Comparison of ENCODE assay signal across 11 cellular contexts in the genomic region with DNA sequence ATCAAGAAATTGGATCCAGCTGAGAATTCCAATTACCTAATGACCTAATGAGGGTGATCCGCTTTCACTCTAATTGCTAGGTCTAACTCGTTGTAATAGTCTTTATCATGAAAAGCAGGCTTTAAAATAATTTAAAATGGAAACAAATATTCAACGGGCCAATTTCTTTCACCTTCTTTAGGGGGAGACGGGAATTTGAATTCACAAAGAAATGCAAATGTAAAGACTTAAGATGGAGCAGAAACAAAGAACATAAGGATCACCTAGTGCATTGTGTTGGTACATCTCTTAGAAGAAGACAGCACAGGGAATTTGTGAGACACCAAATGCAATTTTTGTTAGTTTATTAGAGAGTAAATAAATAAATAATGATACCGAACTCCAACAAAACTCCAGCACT. TPM values are rescaled to one million over a fixed set of nuclear protein-coding genes. Genes with fewer than 3 reads are reported as not detected.
A peak's percentile ranks its signal among the peaks of the same experiment; 100 is the strongest.
DNase-seq lines count a peak whose midpoint lies in the region; ATAC-seq and TF ChIP-seq lines count a peak whose summit lies in the region.
"Had no signal": no experiment of that assay in that cellular context is flagged by ENCODE, and none has a peak within 500 bp of the region (broad histone marks: within the 10 kb centered on the region; RNA-seq: fewer than 3 reads in every experiment).

No MANE protein-coding gene starts in this region.

- H3K9me3 ChIP-seq in H9 (ENCODE audit: control insufficient read depth, low read depth, low read length): no peaks in the 10 kb centered on the region
- H3K9me3 ChIP-seq in iPS-15b (ENCODE audit: control insufficient read depth, insufficient read depth, low read length): no peaks in the 10 kb centered on the region
- H3K9me3 ChIP-seq in gastrocnemius medialis: no peaks in the 10 kb centered on the region

- peak overlapping the region; percentile 68 for H3K9ac ChIP-seq in H9 (ENCODE audit: extremely low read depth, insufficient read length, low read length)
- no peak overlapping the region for H3K9ac ChIP-seq in iPS-15b (ENCODE audit: low read depth, low read length)

- intact Hi-C loops in gastrocnemius medialis (cut with DNase I; ENCODE audit: low total_unique reads): no loop called here

- H2BK5ac ChIP-seq in H9 (ENCODE audit: insufficient read length, low read length): no peak overlapping the region

- peak overlapping the region; percentile 43 for H3K4me3 ChIP-seq in iPS-15b (ENCODE audit: low read depth, low read length)
- H3K4me3 ChIP-seq in gastrocnemius medialis: peak overlapping the region; percentile 56 to 79 (median 74)

- H3K14ac ChIP-seq in H9 (ENCODE audit: insufficient read depth, low read length): no peak overlapping the region

- H3K27me3 ChIP-seq in H9 (ENCODE audit: insufficient read depth, low read length) (no peaks in the 10 kb centered on the region), iPS-15b (ENCODE audit: control insufficient read depth, insufficient read depth, low read length) (no peaks in the 10 kb centered on the region), gastrocnemius medialis (peaks cover 0 to 30% (median 0%) of the 10 kb centered on the region in 3 donors)

- DNase-seq in H9 (no peak), NCI-H69 (lab: John Stamatoyannopoulos, UW) (peak; percentile 47), gastrocnemius medialis (no peak), GDM1 (lab: John Stamatoyannopoulos, UW) (no peak), NCI-H2107 (lab: John Stamatoyannopoulos, UW) (no peak), SHP77 treated with DMSO at 0.1 percent for 48 hours (lab: John Stamatoyannopoulos, UW) (no peak)
- no peak for DNase-seq in stimulated activated CD8-positive, alpha-beta memory T cell treated with anti-CD3 and anti-CD28 coated beads, Interleukin-4, amount 100 ng/mL, for 48 hours
- DNase-seq: left cardiac atrium had no signal

- no peak overlapping the region for H3K56ac ChIP-seq in H9 (ENCODE audit: insufficient read length, low read depth, low read length)

- H4K91ac ChIP-seq in H9 (ENCODE audit: insufficient read length, low read depth, low read length): no peak overlapping the region

- H2BK15ac ChIP-seq in H9 (ENCODE audit: low read depth, low read length): no peak overlapping the region

- H3K18ac ChIP-seq in H9 (ENCODE audit: insufficient read length, low read depth, low read length): peak overlapping the region; percentile 74

- no peaks in the 10 kb centered on the region; a peak in 1 of 5 replicates for H3K9me3 Mint-ChIP-seq in H9

- H3K27ac Mint-ChIP-seq in H9: peak overlapping the region; percentile 92 to 97 (median 96)

- TF ChIP-seq POLR2A in gastrocnemius medialis (IDR thresholded peaks at IDR 0.05): no peak

- H3K23me2 ChIP-seq in H9 (ENCODE audit: insufficient read length, low read depth, low read length, poor library complexity, severe bottlenecking): peaks cover 10% of the 10 kb centered on the region

- H3K36me3 Mint-ChIP-seq in H9 (ENCODE audit: insufficient read depth in 1 of 3, low read depth in 3 of 3): peaks cover 3 to 12% (median 5%) of the 10 kb centered on the region in 3 experiments; a peak in 5 of 7 replicates

- no peak overlapping the region for H3K23ac ChIP-seq in H9 (ENCODE audit: insufficient read length, low read depth, low read length)

- in situ Hi-C loops in gastrocnemius medialis (cut with MboI; ENCODE audit: low sequenced_read_pairs in 4 of 4): no loop called here

- TF ChIP-seq CTCF in H9 (conservative IDR thresholded peaks at IDR 0.05) (no peak), gastrocnemius medialis (IDR thresholded peaks at IDR 0.05 in 4 of 5, conservative IDR thresholded peaks at IDR 0.05 in 1 of 5) (no peak)

- H3K4me1 ChIP-seq in H9 (ENCODE audit: insufficient read depth, low read length): peaks cover 5% of the 10 kb centered on the region; the same call in 1 of the 2 replicates
- peaks cover 16% of the 10 kb centered on the region for H3K4me1 ChIP-seq in iPS-15b (ENCODE audit: control insufficient read depth, insufficient read depth, low read length)
- peaks cover 9 to 30% of the 10 kb centered on the region in 2 donors for H3K4me1 ChIP-seq in gastrocnemius medialis

- no peak overlapping the region; the same call in 1 of the 2 replicates for H3K4ac ChIP-seq in H9 (ENCODE audit: low read depth, low read length)

- H2AK5ac ChIP-seq in H9 (ENCODE audit: insufficient read length, low read length): no peak overlapping the region

- H3K36me3 ChIP-seq in iPS-15b (ENCODE audit: control insufficient read depth, insufficient read depth, low read length) (no peaks in the 10 kb centered on the region), gastrocnemius medialis (no peaks in the 10 kb centered on the region)

- H2BK12ac ChIP-seq in H9 (ENCODE audit: insufficient read length, low read depth, low read length): no peak overlapping the region

- H2AFZ ChIP-seq in H9 (ENCODE audit: low read length): no peak overlapping the region

- no peak overlapping the region for H4K5ac ChIP-seq in H9 (ENCODE audit: insufficient read length, low read depth, low read length)

- no peak overlapping the region for H2BK120ac ChIP-seq in H9 (ENCODE audit: low read depth, low read length, poor library complexity, severe bottlenecking)

- H3K27ac ChIP-seq in H9 (ENCODE audit: insufficient read length, low read depth, low read length) (peak overlapping the region; percentile 89), gastrocnemius medialis (no peak overlapping the region)

- no CpG with 5 or more reads among the region's 5 CpGs for WGBS in H9 (ENCODE audit: extremely low coverage, insufficient read length, low lambda C conversion rate)

- H3K27me3 Mint-ChIP-seq in H9 (ENCODE audit: low read depth): peaks cover 7% of the 10 kb centered on the region

- no peak for ATAC-seq in gastrocnemius medialis

- H3K79me2 ChIP-seq in H9 (ENCODE audit: insufficient read depth, low read length): peaks cover 3% of the 10 kb centered on the region; the same call in 1 of the 2 replicates

- H3K4me2 ChIP-seq in H9 (ENCODE audit: insufficient read depth, insufficient read length, low read length): peak overlapping the region; percentile 97

- no peak overlapping the region for H3T11ph ChIP-seq in H9 (ENCODE audit: low read length)

- peak overlapping the region; percentile 66 to 85 for H3K4me3 Mint-ChIP-seq in H9

- H4K8ac ChIP-seq in H9 (replicated peaks; ENCODE audit: insufficient read length, low read depth, low read length): no peak overlapping the region

- no peaks in the 10 kb centered on the region for H4K20me1 ChIP-seq in H9 (ENCODE audit: control insufficient read depth, insufficient read depth, insufficient read length)

- H3K79me1 ChIP-seq in H9 (ENCODE audit: insufficient read depth, low read depth, low read length, poor library complexity, severe bottlenecking): no peaks in the 10 kb centered on the region

- no peak overlapping the region for H2BK20ac ChIP-seq in H9 (ENCODE audit: low read depth, low read length, poor library complexity, severe bottlenecking)

- peaks cover 49 to 53% of the 10 kb centered on the region in 2 experiments for H3K4me1 Mint-ChIP-seq in H9

RNA-seq across cellular contexts. Expression of gene KCNN2, which starts 1.5 kb away (rescaled TPM):
- total RNA-seq in H9 (2021) (21.0 and 21.7 TPM in 2 replicates), gastrocnemius medialis (under 1 TPM in 3 of 4 donors, not detected in 1; 0.16 to 0.93 (median 0.25) TPM)
- total RNA-seq: epithelial cell of proximal tubule, RPMI7951 had no signal

Comparison
In these comparisons a context has a peak if more than half of its experiments do, and no peak if none do; other contexts are left out.
1. RNA of gene KCNN2, which starts 1.5 kb away (total RNA-seq): 21.0 to 21.7 TPM in H9; 0.16 to 0.93 TPM in gastrocnemius medialis; every median in the first group is over 10 times any median in the second.